16 cellular contexts compared by ENCODE assay signal in genomic region chr4:4869731-4870483, GRCh38. TPM values are rescaled to one million over a fixed set of nuclear protein-coding genes. Genes with fewer than 3 reads are reported as not detected.
DNase-seq lines count a peak whose midpoint lies in the region; ATAC-seq, FAIRE-seq and TF ChIP-seq lines count a peak whose summit lies in the region.
"Had no signal": no experiment of that assay in that cellular context is flagged by ENCODE, and none has a peak within 500 bp of the region (broad histone marks: within the 10 kb centered on the region; RNA-seq: fewer than 3 reads in every experiment).

No MANE protein-coding gene starts in this region.

- CTCF ChIA-PET in A549 (lab: Yijun Ruan, JAX): no interaction called here
- CTCF ChIA-PET in T-cell (lab: Charles Lee): no interaction called here

- no peak for TF ChIP-seq POLR2A in A549 (IDR thresholded peaks at IDR 0.05; ENCODE audit: low read length)

- intact Hi-C loops in activated T-helper 1 cell treated with anti-CD3 and anti-CD28 coated beads, Interleukin-12 subunit alpha, Interleukin-12 subunit beta, Interleukin-2, Interleukin-4 antibody, amounts not matched to agents 30 ng/mL and 10 ng/mL and 1 ng/mL, durations not matched to agents 14 hours and 24 hours and 36 hours (cut with micrococcal nuclease): loop anchor here (5.0 to 10.0 kb wide), 2 partner anchors 182 to 825 kb away; partner anchors contain the start of gene STK32B

- 0 out of 6 replicates have a peak, but pooled peaks of 1 of the 2 experiments have one; percentile 11 for ATAC-seq in A549
- no peak for ATAC-seq in T-cell (replicated peaks in 1 of 4)
- ATAC-seq: PC-3 had no signal

- TF ChIP-seq RAD21 in A549 (conservative IDR thresholded peaks at IDR 0.05 in 1 of 2, IDR thresholded peaks at IDR 0.05 in 1 of 2): no peak

- peaks cover 5% of the 10 kb centered on the region for H3K4me1 Mint-ChIP-seq in activated T-helper 1 cell treated with anti-CD3 and anti-CD28 coated beads, Interleukin-12 subunit alpha, Interleukin-12 subunit beta, Interleukin-2, Interleukin-4 antibody, amounts not matched to agents 30 ng/mL and 10 ng/mL and 1 ng/mL, durations not matched to agents 14 hours and 24 hours and 36 hours (ENCODE audit: low read depth)
- H3K4me1 Mint-ChIP-seq in T-cell: peaks cover 14 to 29% (median 25%) of the 10 kb centered on the region in 3 donors

- no peak for FAIRE-seq in A549 (lab: Jason Lieb, UNC)

- H3K4me3 Mint-ChIP-seq in activated T-helper 1 cell treated with anti-CD3 and anti-CD28 coated beads, Interleukin-12 subunit alpha, Interleukin-12 subunit beta, Interleukin-2, Interleukin-4 antibody, amounts not matched to agents 30 ng/mL and 10 ng/mL and 1 ng/mL, durations not matched to agents 14 hours and 24 hours and 36 hours: no peak overlapping the region
- no peak overlapping the region for H3K4me3 Mint-ChIP-seq in T-cell
- H3K4me3 Mint-ChIP-seq: activated CD4-positive, alpha-beta memory T cell treated with anti-CD3 and anti-CD28 coated beads for 36 hours had no signal

- TF ChIP-seq CTCF in A549 (IDR thresholded peaks at IDR 0.05): no peak

- no peaks in the 10 kb centered on the region for H3K9me3 Mint-ChIP-seq in activated T-helper 1 cell treated with anti-CD3 and anti-CD28 coated beads, Interleukin-12 subunit alpha, Interleukin-12 subunit beta, Interleukin-2, Interleukin-4 antibody, amounts not matched to agents 30 ng/mL and 10 ng/mL and 1 ng/mL, durations not matched to agents 14 hours and 24 hours and 36 hours
- no peaks in the 10 kb centered on the region for H3K9me3 Mint-ChIP-seq in T-cell
- H3K9me3 Mint-ChIP-seq: activated CD4-positive, alpha-beta memory T cell treated with anti-CD3 and anti-CD28 coated beads for 36 hours had no signal

- peak overlapping the region; percentile 61 for H3K27ac Mint-ChIP-seq in activated T-helper 1 cell treated with anti-CD3 and anti-CD28 coated beads, Interleukin-12 subunit alpha, Interleukin-12 subunit beta, Interleukin-2, Interleukin-4 antibody, amounts not matched to agents 30 ng/mL and 10 ng/mL and 1 ng/mL, durations not matched to agents 14 hours and 24 hours and 36 hours
- no peak overlapping the region for H3K27ac Mint-ChIP-seq in T-cell
- H3K27ac Mint-ChIP-seq: activated CD4-positive, alpha-beta memory T cell treated with anti-CD3 and anti-CD28 coated beads for 36 hours had no signal

- WGBS in A549 (ENCODE audit: missing lambda C conversion rate): 43% methylated on average over 23 of the region's 37 CpGs

- POLR2A ChIA-PET in A549 (lab: Yijun Ruan, JAX): no interaction called here
- POLR2A ChIA-PET in T-cell (lab: Charles Lee): no interaction called here

- no peaks in the 10 kb centered on the region for H3K9me3 ChIP-seq in A549
- H3K9me3 ChIP-seq: MG63 had no signal

- H3K27me3 Mint-ChIP-seq in activated T-helper 1 cell treated with anti-CD3 and anti-CD28 coated beads, Interleukin-12 subunit alpha, Interleukin-12 subunit beta, Interleukin-2, Interleukin-4 antibody, amounts not matched to agents 30 ng/mL and 10 ng/mL and 1 ng/mL, durations not matched to agents 14 hours and 24 hours and 36 hours (ENCODE audit: insufficient read depth): peaks cover 61% of the 10 kb centered on the region
- peaks cover 64 to 77% of the 10 kb centered on the region in 2 donors for H3K27me3 Mint-ChIP-seq in T-cell

- peaks cover 2% of the 10 kb centered on the region for H3K36me3 Mint-ChIP-seq in activated T-helper 1 cell treated with anti-CD3 and anti-CD28 coated beads, Interleukin-12 subunit alpha, Interleukin-12 subunit beta, Interleukin-2, Interleukin-4 antibody, amounts not matched to agents 30 ng/mL and 10 ng/mL and 1 ng/mL, durations not matched to agents 14 hours and 24 hours and 36 hours (ENCODE audit: low read depth)
- no peaks in the 10 kb centered on the region for H3K36me3 Mint-ChIP-seq in T-cell
- H3K36me3 Mint-ChIP-seq: activated CD4-positive, alpha-beta memory T cell treated with anti-CD3 and anti-CD28 coated beads for 36 hours had no signal

- peak overlapping the region; percentile 33 for H3K4me2 ChIP-seq in A549

- H3K4me3 ChIP-seq in A549: no peak overlapping the region
- H3K4me3 ChIP-seq: MG63 had no signal

- peaks cover 6% of the 10 kb centered on the region; the same call in 1 of the 3 replicates for H3K4me1 ChIP-seq in A549

- no peak for TF ChIP-seq EP300 in A549 (IDR thresholded peaks at IDR 0.05)

- DNase-seq in A549 (ENCODE audit: low read depth in 1 of 2, low spot score in 1 of 2) (no peak), GM03348 (ENCODE audit: low spot score) (peak; percentile 46), left kidney (ENCODE audit: low read depth, low spot score) (peak; percentile 59), substantia nigra (lab: John Stamatoyannopoulos, UW) (no peak), AML-193 (lab: John Stamatoyannopoulos, UW) (no peak), T-cell (no peak)
- DNase-seq in activated T-helper 1 cell treated with anti-CD3 and anti-CD28 coated beads, Interleukin-12 subunit alpha, Interleukin-12 subunit beta, Interleukin-2, Interleukin-4 antibody, amounts not matched to agents 30 ng/mL and 10 ng/mL and 1 ng/mL, durations not matched to agents 14 hours and 24 hours and 36 hours (ENCODE audit: low spot score): no peak
- no peak for DNase-seq in activated CD4-positive, alpha-beta T cell treated with anti-CD3 and anti-CD28 coated beads for 4 hours
- DNase-seq: activated CD4-positive, alpha-beta memory T cell treated with anti-CD3 and anti-CD28 coated beads for 36 hours; activated gamma-delta T cell treated with Interleukin-2 at 50 U/mL for 16 hours; DND-41; MG63; NCI-H2171 treated with DMSO at 0.1 percent for 48 hours; PC-3; stimulated activated CD4-positive, alpha-beta T cell treated with anti-CD3 and anti-CD28 coated beads, Interleukin-2, amount 100 ng/mL, for 24 hours had no signal

- no peak overlapping the region for H3K27ac ChIP-seq in A549
- H3K27ac ChIP-seq in substantia nigra (ENCODE audit: low read depth, low read length, poor library complexity, severe bottlenecking): no peak overlapping the region

TF ChIP-seq in A549, 52 proteins besides CTCF, POLR2A, EP300 and RAD21:
- TF ChIP-seq KDM5A (IDR thresholded peaks at IDR 0.05) (no peak), MAFK (IDR thresholded peaks at IDR 0.05; ENCODE audit: partially characterized antibody) (no peak)

RNA-seq across cellular contexts. Expression of gene MSX1, which starts 10.4 kb away (rescaled TPM):
- 1.8 and 2.2 TPM in 2 replicates for polyA plus RNA-seq in A549 (2011; rRNA removed)
- polyA plus RNA-seq in A549 (2012; cell fraction: cytosol; rRNA removed): 5.1 and 8.6 TPM in 2 replicates
- 4.3 and 7.6 TPM in 2 replicates for polyA plus RNA-seq in A549 (2012; cell fraction: nucleus; rRNA removed)
- 2.8 to 2.9 TPM (median 2.8 TPM) in 3 replicates for polyA plus RNA-seq in A549 (2017; fragmentation: RNase III; extraction: RNeasy Plus Mini Kit Qiagen cat#74134 plus additional on column Dnase treatment)
- 0.08 and 0.39 TPM in 2 replicates for polyA minus RNA-seq in A549 (2011; rRNA and poly(A)+ RNA removed)
- not detected in 2 replicates for total RNA-seq in activated T-helper 1 cell treated with anti-CD3 and anti-CD28 coated beads, Interleukin-12 subunit alpha, Interleukin-12 subunit beta, Interleukin-2, Interleukin-4 antibody, amounts not matched to agents 30 ng/mL and 10 ng/mL and 1 ng/mL, durations not matched to agents 14 hours and 24 hours and 36 hours
- not detected for total RNA-seq in T-cell
- total RNA-seq: mononuclear cell had no signal

Comparison
In these comparisons a context has a peak if more than half of its experiments do, and no peak if none do; other contexts are left out.
1. DNase-seq: peak in GM03348 (single experiment) and left kidney (single experiment); none in A549 (0 of 2), activated T-helper 1 cell treated with anti-CD3 and anti-CD28 coated beads, Interleukin-12 subunit alpha, Interleukin-12 subunit beta, Interleukin-2, Interleukin-4 antibody, amounts not matched to agents 30 ng/mL and 10 ng/mL and 1 ng/mL, durations not matched to agents 14 hours and 24 hours and 36 hours (single experiment), substantia nigra (0 of 49), AML-193 (0 of 2), T-cell (0 of 34) and activated CD4-positive, alpha-beta T cell treated with anti-CD3 and anti-CD28 coated beads for 4 hours (0 of 2).